Comparison of ENCODE assay signal across 8 cellular contexts in the genomic region with DNA sequence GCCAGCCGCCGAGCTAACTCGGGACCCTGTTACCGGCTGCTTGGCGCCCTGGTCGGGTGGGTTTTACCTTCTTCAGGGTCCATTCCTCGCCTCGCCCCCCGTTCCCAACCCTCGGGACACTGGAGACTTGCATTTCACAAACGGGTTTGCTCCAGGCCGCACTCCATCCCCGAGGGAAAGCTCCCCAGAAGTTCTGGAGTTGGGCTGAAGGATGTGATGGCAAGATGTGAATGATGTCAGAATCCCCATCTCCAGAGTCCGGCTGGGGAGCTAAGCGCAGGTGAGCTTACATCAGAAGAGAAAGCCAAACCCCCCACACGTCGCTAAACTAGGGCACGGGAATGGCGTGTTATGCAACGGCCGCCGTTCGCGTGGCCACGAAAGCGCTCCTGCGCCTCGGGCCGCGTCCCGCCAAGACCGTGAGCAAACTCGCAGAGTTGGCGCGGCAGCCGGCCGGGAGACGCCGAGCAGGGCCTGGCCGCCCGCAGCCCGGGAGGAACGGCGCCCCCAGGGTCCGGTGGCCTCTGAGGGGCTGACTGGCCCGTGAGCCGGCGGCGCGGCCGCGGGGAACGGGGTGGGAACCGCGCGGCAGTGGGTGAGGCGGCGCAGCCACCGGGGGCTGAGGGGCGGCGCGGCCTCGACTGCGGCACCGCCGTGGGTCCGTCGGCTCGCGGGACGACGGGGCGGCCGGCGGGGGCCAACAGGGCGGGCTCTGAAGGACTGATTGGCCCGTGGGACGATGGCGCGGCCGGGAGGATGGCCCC. TPM values are rescaled to one million over a fixed set of nuclear protein-coding genes. Genes with fewer than 3 reads are reported as not detected.
DNase-seq lines count a peak whose midpoint lies in the region; ATAC-seq, FAIRE-seq and TF ChIP-seq lines count a peak whose summit lies in the region.

No MANE protein-coding gene starts in this region.

- BruUV-seq in HepG2 (replicated peaks; lab: Mats Ljungman, UMichigan): no TSS peak

- H4K20me1 ChIP-seq in HepG2 (ENCODE audit: insufficient read depth, low read length): peaks cover 42% of the 10 kb centered on the region

- in situ Hi-C loops in HepG2 (cut with HindIII; ENCODE audit: extremely low pct_ligation_motif_present, low pct_unique_long_range_greater_than_20kb): no loop called here

- intact Hi-C loops in HepG2 (cut with micrococcal nuclease; ENCODE audit: unreplicated experiment): no loop called here

- no peak for TF ChIP-seq EP300 in HepG2 (IDR thresholded peaks at IDR 0.05; ENCODE audit: low read depth in 2 of 2, low read length in 2 of 2)
- TF ChIP-seq EP300 in HepG2 (CRISPR knock-in tag; IDR thresholded peaks at IDR 0.05; ENCODE audit: borderline replicate concordance): no peak
- no peak for TF ChIP-seq EP300 in suprapubic skin (IDR thresholded peaks at IDR 0.05)

- no peaks in the 10 kb centered on the region for H3K27me3 ChIP-seq in CD8-positive, alpha-beta memory T cell (ENCODE audit: insufficient read depth, low read length, poor library complexity, severe bottlenecking)
- H3K27me3 ChIP-seq in HepG2 (ENCODE audit: control insufficient read depth in 1 of 2, insufficient read depth in 2 of 2, low read length in 2 of 2) (no peaks in the 10 kb centered on the region; a peak in 2 of 5 replicates), suprapubic skin (no peaks in the 10 kb centered on the region)

- H3K4me3 Mint-ChIP-seq in CD8-positive, alpha-beta memory T cell: peak overlapping the region; percentile 51 to 90 (median 77)
- peak overlapping the region; percentile 64 for H3K4me3 Mint-ChIP-seq in central memory CD8-positive, alpha-beta T cell

- peaks cover 52% of the 10 kb centered on the region for H3K79me2 ChIP-seq in HepG2 (ENCODE audit: insufficient read depth, low read length)

- 12% methylated on average over 11 of the region's 81 CpGs for WGBS in HepG2 (ENCODE audit: low lambda C conversion rate)
- 43% methylated on average over 10 of the region's 81 CpGs for WGBS in suprapubic skin

- H3K9me3 Mint-ChIP-seq in CD8-positive, alpha-beta memory T cell: no peaks in the 10 kb centered on the region
- H3K9me3 Mint-ChIP-seq in central memory CD8-positive, alpha-beta T cell: no peaks in the 10 kb centered on the region

- H3K9me3 ChIP-seq in CD8-positive, alpha-beta memory T cell (ENCODE audit: low read length): no peaks in the 10 kb centered on the region
- H3K9me3 ChIP-seq in HepG2 (ENCODE audit: low read length) (no peaks in the 10 kb centered on the region), suprapubic skin (no peaks in the 10 kb centered on the region)

- CTCF ChIA-PET in CD8-positive, alpha-beta memory T cell (lab: Charles Lee): interaction anchor here (1.1 kb wide), 1 partner anchor 1197 kb away, joined by 3 read pairs; no protein-coding TSS in a partner anchor
- CTCF ChIA-PET in HepG2 (lab: Yijun Ruan, JAX; ENCODE audit: low intra/inter-chr PET ratio, low total read pairs): no interaction called here

- peak overlapping the region; percentile 86 for H3K4me2 ChIP-seq in HepG2 (ENCODE audit: low read depth, low read length)

- no peak for TF ChIP-seq CTCF in LNCaP clone FGC (IDR thresholded peaks at IDR 0.05; ENCODE audit: control insufficient read depth, extremely low read depth, insufficient read depth)
- no peak; the same call in 1 of the 2 replicates for TF ChIP-seq CTCF in HepG2 (CRISPR knock-in tag; IDR thresholded peaks at IDR 0.05)
- no peak for TF ChIP-seq CTCF in suprapubic skin (IDR thresholded peaks at IDR 0.05)

- H3K4me1 ChIP-seq in CD8-positive, alpha-beta memory T cell (ENCODE audit: insufficient read depth, low read length): peaks cover 6% of the 10 kb centered on the region
- H3K4me1 ChIP-seq in HepG2 (ENCODE audit: insufficient read depth, low read length) (peaks cover 62% of the 10 kb centered on the region), suprapubic skin (peaks cover 26% of the 10 kb centered on the region)

- no peaks in the 10 kb centered on the region for H3K36me3 ChIP-seq in CD8-positive, alpha-beta memory T cell (ENCODE audit: insufficient read depth, low read length)
- peaks cover 0 to 5% of the 10 kb centered on the region in 2 experiments; a peak in 2 of 5 replicates for H3K36me3 ChIP-seq in HepG2 (replicated peaks in 1 of 2; ENCODE audit: control insufficient read depth in 1 of 2, insufficient read depth in 2 of 2, low read length in 2 of 2)
- no peaks in the 10 kb centered on the region for H3K36me3 ChIP-seq in suprapubic skin

- H3K27ac Mint-ChIP-seq in CD8-positive, alpha-beta memory T cell: peak overlapping the region in 1 of 8 donors; percentile 76
- no peak overlapping the region for H3K27ac Mint-ChIP-seq in central memory CD8-positive, alpha-beta T cell (ENCODE audit: low read depth)

- FAIRE-seq in HepG2 (lab: Jason Lieb, UNC): no peak

- H3K27ac ChIP-seq in CD8-positive, alpha-beta memory T cell (ENCODE audit: low read depth, low read length): no peak overlapping the region
- H3K27ac ChIP-seq in HepG2 (ENCODE audit: extremely low read length, insufficient read depth, low read length): peak overlapping the region; percentile 97
- peak overlapping the region; percentile 99 for H3K27ac ChIP-seq in suprapubic skin

- no peak for TF ChIP-seq POLR2A in HepG2 (IDR thresholded peaks at IDR 0.05; ENCODE audit: insufficient read depth in 1 of 2, low read depth in 2 of 2, low read length in 2 of 2)
- no peak for TF ChIP-seq POLR2A in suprapubic skin (IDR thresholded peaks at IDR 0.05)

- peaks cover 9 to 13% (median 10%) of the 10 kb centered on the region in 3 donors for H3K4me1 Mint-ChIP-seq in CD8-positive, alpha-beta memory T cell
- peaks cover 6% of the 10 kb centered on the region for H3K4me1 Mint-ChIP-seq in central memory CD8-positive, alpha-beta T cell

- H2AFZ ChIP-seq in HepG2 (ENCODE audit: low read length): no peak overlapping the region

- POLR2A ChIA-PET in CD8-positive, alpha-beta memory T cell (lab: Charles Lee): no interaction called here
- POLR2A ChIA-PET in HepG2 (lab: Yijun Ruan, JAX): interaction anchor here (0.9 to 1.4 kb wide), 3 partner anchors 9 to 33 kb away, joined by 3 to 7 read pairs (median 4); no protein-coding TSS in a partner anchor

- no peak for TF ChIP-seq RAD21 in HepG2 (CRISPR knock-in tag; IDR thresholded peaks at IDR 0.05)

- H3K9ac ChIP-seq in HepG2 (ENCODE audit: insufficient read depth, low read depth, low read length): peak overlapping the region; percentile 98

- DNase-seq in CD8-positive, alpha-beta memory T cell: no peak
- DNase-seq in LNCaP clone FGC (ENCODE audit: low read depth): no peak
- DNase-seq in central memory CD8-positive, alpha-beta T cell (ENCODE audit: low spot score in 2 of 2): no peak
- no peak for DNase-seq in HepG2 (ENCODE audit: low spot score)
- peak in 1 of 2 donors; percentile 71 for DNase-seq in suprapubic skin (ENCODE audit: low spot score in 2 of 2)
- no peak for DNase-seq in mesenteric fat pad (ENCODE audit: low spot score)
- no peak for DNase-seq in NCI-H2171 treated with DMSO at 0.1 percent for 48 hours (lab: John Stamatoyannopoulos, UW)

- H3K4me3 ChIP-seq in CD8-positive, alpha-beta memory T cell (ENCODE audit: low read length): no peak overlapping the region
- peak overlapping the region; percentile 70 for H3K4me3 ChIP-seq in LNCaP clone FGC (ENCODE audit: low read depth, low read length)
- H3K4me3 ChIP-seq in HepG2 (replicated peaks in 1 of 3; ENCODE audit: insufficient read depth in 1 of 3, low read depth in 2 of 3, low read length in 3 of 3): peak overlapping the region; percentile 90 to 94 (median 91)
- peak overlapping the region; percentile 97 for H3K4me3 ChIP-seq in suprapubic skin

- H3K27me3 Mint-ChIP-seq in CD8-positive, alpha-beta memory T cell: peaks cover 21 to 53% of the 10 kb centered on the region in 2 donors
- H3K27me3 Mint-ChIP-seq in central memory CD8-positive, alpha-beta T cell: peaks cover 25% of the 10 kb centered on the region

- H3K36me3 Mint-ChIP-seq in CD8-positive, alpha-beta memory T cell: peaks cover 0 to 1% (median 0%) of the 10 kb centered on the region in 3 donors
- H3K36me3 Mint-ChIP-seq in central memory CD8-positive, alpha-beta T cell (ENCODE audit: insufficient read depth): peaks cover 6% of the 10 kb centered on the region

- ATAC-seq in GM21447 (IDR thresholded peaks at IDR 0.05; ENCODE audit: unreplicated experiment) (peak; percentile 9), HepG2 (peak; percentile 22)
- ATAC-seq in central memory CD8-positive, alpha-beta T cell (replicated peaks; ENCODE audit: extremely low read depth, poor library complexity, severe bottlenecking): peak; percentile 12

TF ChIP-seq in HepG2, 621 proteins besides CTCF, POLR2A, EP300 and RAD21 (continues in another document):
- peak; percentile 63 for TF ChIP-seq RBFOX2 (IDR thresholded peaks at IDR 0.05; ENCODE audit: low read depth, low read length)
- TF ChIP-seq, protein P1, sequence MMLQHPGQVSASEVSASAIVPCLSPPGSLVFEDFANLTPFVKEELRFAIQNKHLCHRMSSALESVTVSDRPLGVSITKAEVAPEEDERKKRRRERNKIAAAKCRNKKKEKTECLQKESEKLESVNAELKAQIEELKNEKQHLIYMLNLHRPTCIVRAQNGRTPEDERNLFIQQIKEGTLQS (CRISPR knock-in tag; IDR thresholded peaks at IDR 0.05): no peak

RNA-seq across cellular contexts. Expression of a gene that starts 1.1 kb away (rescaled TPM):
- 1 to 10 TPM; 1.4 to 1.9 TPM for total RNA-seq in CD8-positive, alpha-beta memory T cell
- 0.66 TPM for polyA plus RNA-seq in CD8-positive, alpha-beta memory T cell
- total RNA-seq in HepG2 (2016; rRNA removed; fragmentation: Illumina TruSeq; extraction: Trizol) (7.1 and 7.3 TPM in 2 replicates), suprapubic skin (10 to 100 TPM; 11.5 to 21.6 (median 16.3) TPM), mesenteric fat pad (48.7 TPM)
- total RNA-seq in HepG2 (2016; cell fraction: cytosol; rRNA removed; fragmentation: Illumina TruSeq; extraction: Trizol; ENCODE audit: low read depth): 1.7 and 1.8 TPM in 2 replicates
- total RNA-seq in HepG2 (2016; cell fraction: insoluble cytoplasmic fraction; rRNA removed; fragmentation: Illumina TruSeq; extraction: Trizol): 7.0 and 7.2 TPM in 2 replicates
- 4.2 and 4.3 TPM in 2 replicates for total RNA-seq in HepG2 (2016; cell fraction: membrane; rRNA removed; fragmentation: Illumina TruSeq; extraction: Trizol)
- total RNA-seq in HepG2 (2016; cell fraction: nucleus; rRNA removed; fragmentation: Illumina TruSeq; extraction: Trizol): 6.9 and 7.7 TPM in 2 replicates
- polyA plus RNA-seq in HepG2 (2011; rRNA removed): 8.5 and 9.1 TPM in 2 replicates
- 6.4 and 10.3 TPM in 2 replicates for polyA plus RNA-seq in HepG2 (2011; cell fraction: cytosol; rRNA removed)
- 11.4 and 12.5 TPM in 2 replicates for polyA plus RNA-seq in HepG2 (2011; cell fraction: nucleus; rRNA removed)
- polyA plus RNA-seq in HepG2 (2012): 10.4 and 11.8 TPM in 2 replicates
- 0.38 TPM in 2 replicates for polyA plus RNA-seq in HepG2 (2016; cell fraction: cytosol; fragmentation: Illumina TruSeq; extraction: Trizol; ENCODE audit: low read depth)
- polyA plus RNA-seq in HepG2 (2016; cell fraction: insoluble cytoplasmic fraction; fragmentation: Illumina TruSeq; extraction: Trizol; ENCODE audit: low read depth): 10.2 and 11.9 TPM in 2 replicates
- polyA plus RNA-seq in HepG2 (2016; cell fraction: membrane; fragmentation: Illumina TruSeq; extraction: Trizol; ENCODE audit: low read depth): 2.2 and 2.4 TPM in 2 replicates
- 13.3 and 13.4 TPM in 2 replicates for polyA plus RNA-seq in HepG2 (2016; cell fraction: nucleus; fragmentation: Illumina TruSeq; extraction: Trizol; ENCODE audit: insufficient read depth, low read depth)
- 11.2 and 18.2 TPM in 2 replicates for polyA minus RNA-seq in HepG2 (2011; rRNA and poly(A)+ RNA removed; ENCODE audit: low replicate concordance)
- 11.8 and 11.9 TPM in 2 replicates for polyA minus RNA-seq in HepG2 (2011; cell fraction: cytosol; rRNA and poly(A)+ RNA removed)
- 10.8 and 11.6 TPM in 2 replicates for polyA minus RNA-seq in HepG2 (2011; cell fraction: nucleus; rRNA and poly(A)+ RNA removed)
